Comparison of ENCODE assay signal across 8 cellular contexts in the genomic region with DNA sequence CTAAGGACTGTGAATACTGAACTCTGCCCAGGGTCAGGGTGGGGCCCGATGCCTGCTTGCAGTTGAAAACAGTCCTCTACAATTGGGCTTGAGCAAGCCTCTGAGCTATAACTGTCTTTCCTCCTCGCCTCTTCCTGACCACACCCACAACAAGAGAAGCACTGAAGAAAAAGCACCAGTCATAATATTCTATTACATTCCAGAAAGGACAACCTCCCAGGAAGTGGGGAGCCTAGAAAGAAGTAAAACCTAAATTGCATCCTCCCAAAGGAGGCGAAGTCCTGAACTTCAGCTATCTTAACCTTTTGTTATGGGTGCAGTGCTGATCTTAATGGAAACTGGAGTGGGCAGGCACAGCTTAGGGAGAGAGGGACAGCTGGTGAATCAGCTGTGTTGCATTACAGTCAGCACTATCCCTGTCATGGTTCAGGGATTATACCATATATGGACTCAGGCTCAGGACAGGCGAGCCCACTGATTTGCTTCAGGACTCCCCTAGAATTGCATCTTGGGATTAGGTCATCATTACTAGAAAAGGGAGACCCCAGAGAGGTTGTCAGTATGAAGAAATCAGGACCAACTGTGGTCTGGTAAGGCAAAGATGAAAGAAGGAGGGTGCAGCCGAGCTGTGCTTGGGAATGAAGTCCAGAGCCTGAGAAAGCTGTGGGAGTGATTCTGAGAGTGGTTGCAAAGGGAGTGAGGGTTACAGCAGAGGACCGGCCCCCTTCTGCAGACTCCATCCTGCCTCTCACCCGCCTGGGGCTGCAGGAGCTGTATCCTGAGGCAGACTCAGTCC. TPM values are rescaled to one million over a fixed set of nuclear protein-coding genes. Genes with fewer than 3 reads are reported as not detected.
DNase-seq lines count a peak whose midpoint lies in the region; ATAC-seq and TF ChIP-seq lines count a peak whose summit lies in the region.

No MANE protein-coding gene starts in this region.

- H3K79me2 ChIP-seq in OCI-LY3 (ENCODE audit: low read length): no peaks in the 10 kb centered on the region

- TF ChIP-seq CTCF in OCI-LY3 (IDR thresholded peaks at IDR 0.05; ENCODE audit: low read depth, low read length): no peak

- 46 to 51% methylated on average over 7 of the region's 7 CpGs for WGBS in esophagus, 2 donors

- peak; percentile 55 for ATAC-seq in HG03108 (IDR thresholded peaks at IDR 0.05; ENCODE audit: unreplicated experiment)

- no peak overlapping the region for H3K9ac ChIP-seq in BLaER1
- no peak overlapping the region for H3K9ac ChIP-seq in OCI-LY3 (ENCODE audit: low read length)

- H3K36me3 ChIP-seq in BLaER1 (no peaks in the 10 kb centered on the region), OCI-LY3 (replicated peaks; ENCODE audit: low read depth, low read length) (no peaks in the 10 kb centered on the region), esophagus (ENCODE audit: control insufficient read depth in 2 of 2, insufficient read depth in 2 of 2, low read length in 1 of 2) (no peaks in the 10 kb centered on the region)

- peak overlapping the region; percentile 68 for H3K4me2 ChIP-seq in BLaER1
- peak overlapping the region; percentile 2 for H3K4me2 ChIP-seq in OCI-LY3 (ENCODE audit: low read length)

- H3K4me1 ChIP-seq in BLaER1: peaks cover 49% of the 10 kb centered on the region
- peaks cover 28% of the 10 kb centered on the region for H3K4me1 ChIP-seq in OCI-LY3 (ENCODE audit: low read length)
- no peaks in the 10 kb centered on the region for H3K4me1 ChIP-seq in esophagus (ENCODE audit: control insufficient read depth in 2 of 2, insufficient read depth in 2 of 2, low read length in 1 of 2)

- H3K27ac ChIP-seq in BLaER1 (no peak overlapping the region; the same call in 1 of the 2 replicates), OCI-LY3 (ENCODE audit: low read length) (no peak overlapping the region), esophagus (ENCODE audit: low read depth in 2 of 2, low read length in 1 of 2) (peak overlapping the region; percentile 63 to 70)

- H4K20me1 ChIP-seq in BLaER1 (no peaks in the 10 kb centered on the region), OCI-LY3 (ENCODE audit: insufficient read depth, low read length) (no peaks in the 10 kb centered on the region)

- H2AFZ ChIP-seq in OCI-LY3 (ENCODE audit: low read depth, low read length): no peak overlapping the region

- H3K27me3 ChIP-seq in BLaER1 (no peaks in the 10 kb centered on the region), OCI-LY3 (ENCODE audit: low read depth, low read length) (no peaks in the 10 kb centered on the region), esophagus (ENCODE audit: control insufficient read depth in 1 of 2, insufficient read depth in 2 of 2, low read length in 2 of 2) (no peaks in the 10 kb centered on the region)

- H3K4me3 ChIP-seq in BLaER1: no peak overlapping the region
- H3K4me3 ChIP-seq in OCI-LY3 (ENCODE audit: low read length): no peak overlapping the region
- H3K4me3 ChIP-seq in esophagus (ENCODE audit: low read depth in 1 of 2, low read length in 2 of 2): no peak overlapping the region

- DNase-seq in GM19238 (ENCODE audit: insufficient read length, low spot score) (peak; percentile 22), occipital lobe (lab: John Stamatoyannopoulos, UW) (peak; percentile 24), COLO668 (lab: John Stamatoyannopoulos, UW; ENCODE audit: unreplicated experiment) (no peak), NCI-H1930 (lab: John Stamatoyannopoulos, UW) (no peak)

- H3K9me3 ChIP-seq in BLaER1 (no peaks in the 10 kb centered on the region), OCI-LY3 (ENCODE audit: insufficient read depth, low read length) (no peaks in the 10 kb centered on the region), esophagus (ENCODE audit: control insufficient read depth in 2 of 2, insufficient read depth in 1 of 2, low read depth in 1 of 2, low read length in 1 of 2) (no peaks in the 10 kb centered on the region)

RNA-seq across cellular contexts. Expression of a gene that starts 18.3 kb away (rescaled TPM):
- polyA plus RNA-seq in esophagus: 1 to 10 TPM; 1.0 to 1.8 TPM
- total RNA-seq in occipital lobe: 1.6 TPM

Comparison
In these comparisons a context has a peak if more than half of its experiments do, and no peak if none do; other contexts are left out.
1. H3K27ac ChIP-seq: peak in esophagus (2 of 2); none in BLaER1 (single experiment) and OCI-LY3 (single experiment).
2. DNase-seq: peak in GM19238 (single experiment) and occipital lobe (single experiment); none in COLO668 (single experiment) and NCI-H1930 (0 of 2).